In the genomic region with DNA sequence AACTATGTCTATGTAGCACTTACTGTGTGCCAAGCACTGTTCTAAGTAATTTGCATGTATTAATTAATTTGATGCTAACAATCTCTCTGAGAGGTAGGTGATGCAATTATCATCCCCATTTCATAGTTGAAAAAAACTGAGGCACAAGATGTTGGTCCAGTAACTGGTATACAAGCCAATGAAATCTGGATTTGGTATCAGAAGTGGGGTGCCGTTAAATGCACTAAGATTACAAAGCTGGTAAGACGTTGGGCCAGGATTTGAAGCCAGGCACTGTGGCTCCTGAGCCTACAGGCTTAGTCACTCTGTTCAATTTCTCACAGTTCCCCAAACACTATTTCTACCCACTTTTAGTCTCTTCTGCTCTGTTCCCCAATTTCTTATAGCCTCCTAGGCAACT, we compare ENCODE assay signal across 8 cellular contexts.
"Had no signal": no experiment of that assay in that cellular context is flagged by ENCODE, and none has a peak within 500 bp of the region (broad histone marks: within the 10 kb centered on the region; RNA-seq: fewer than 3 reads in every experiment).

No MANE protein-coding gene starts in this region.

- FAIRE-seq: G401.6, GM12878, GM12891, GM12892, GM18507, GM19239 had no signal

- ATAC-seq: GM12878 had no signal

- DNase-seq: GDM1, GF-D8 had no signal

- H3K4me3 ChIP-seq: GM12878 had no signal
